Comparison of ENCODE assay signal across 21 cellular contexts in genomic region chr1:191558389-191558788, GRCh38.
DNase-seq lines count a peak whose midpoint lies in the region; ATAC-seq and TF ChIP-seq lines count a peak whose summit lies in the region.
"Had no signal": no experiment of that assay in that cellular context is flagged by ENCODE, and none has a peak within 500 bp of the region (broad histone marks: within the 10 kb centered on the region; RNA-seq: fewer than 3 reads in every experiment).

No MANE protein-coding gene starts in this region.

- intact Hi-C loops in PC-9 (cut with micrococcal nuclease; ENCODE audit: unreplicated experiment) = no loop called here

- peak; percentile 43 for ATAC-seq in HG03060 (IDR thresholded peaks at IDR 0.05; ENCODE audit: low read depth, unreplicated experiment)
- ATAC-seq: A549 had no signal

- no peaks in the 10 kb centered on the region for H3K36me3 Mint-ChIP-seq in endodermal cell (ENCODE audit: low read depth)

- no peak overlapping the region for H3K9ac ChIP-seq in endodermal cell (ENCODE audit: extremely low read depth, low read length, poor library complexity, severe bottlenecking)
- H3K9ac ChIP-seq: KMS-11 had no signal

- H2AFZ ChIP-seq in PC-9 (no peak overlapping the region), osteoblast (ENCODE audit: low read length) (no peak overlapping the region)

- peak overlapping the region; percentile 20; the same call in 1 of the 2 replicates for H3K4me2 ChIP-seq in PC-9
- H3K4me2 ChIP-seq in osteoblast (ENCODE audit: insufficient read depth, low read length) = no peak overlapping the region
- H3K4me2 ChIP-seq: A549, KMS-11 had no signal

- H3K79me2 ChIP-seq in PC-9 (ENCODE audit: low read depth) (no peaks in the 10 kb centered on the region), osteoblast (ENCODE audit: insufficient read depth, low read length) (no peaks in the 10 kb centered on the region)

- H3K9me3 ChIP-seq in PC-9 (ENCODE audit: insufficient read depth, low read depth) (0 out of 2 replicates have a peak, but pooled peaks cover 3% of the 10 kb centered on the region), endodermal cell (ENCODE audit: control insufficient read depth, low read length) (peaks cover 4% of the 10 kb centered on the region), osteoblast (ENCODE audit: low read depth, low read length) (no peaks in the 10 kb centered on the region)
- H3K9me3 ChIP-seq: A549, BE2C had no signal

- CTCF ChIA-PET in PC-9 (lab: Charles Lee) = no interaction called here

- H3K36me3 ChIP-seq in PC-9 (ENCODE audit: low read depth) (no peaks in the 10 kb centered on the region), endodermal cell (ENCODE audit: control insufficient read depth, insufficient read depth, low read length) (no peaks in the 10 kb centered on the region), osteoblast (ENCODE audit: insufficient read depth, low read length) (no peaks in the 10 kb centered on the region)
- H3K36me3 ChIP-seq: BE2C had no signal

- no peak overlapping the region for H3K27ac Mint-ChIP-seq in endodermal cell

- WGBS in endodermal cell (ENCODE audit: insufficient coverage in 1 of 2, insufficient read length in 1 of 2), 2 experiments = 89 to 100% methylated on average over 1 to 2 of the region's 2 CpGs

- H3K27me3 ChIP-seq in PC-9 (ENCODE audit: insufficient read depth, low read depth) = no peaks in the 10 kb centered on the region
- H3K27me3 ChIP-seq in endodermal cell (ENCODE audit: control insufficient read depth, insufficient read depth, low read length, poor library complexity, severe bottlenecking) = no peaks in the 10 kb centered on the region
- no peaks in the 10 kb centered on the region for H3K27me3 ChIP-seq in osteoblast (ENCODE audit: insufficient read depth, low read length)
- H3K27me3 ChIP-seq: BE2C had no signal

- peaks cover 10% of the 10 kb centered on the region for H3K4me1 Mint-ChIP-seq in endodermal cell

- no peaks in the 10 kb centered on the region for H3K27me3 Mint-ChIP-seq in endodermal cell (ENCODE audit: insufficient read depth)

- POLR2A ChIA-PET in PC-9 (lab: Charles Lee; ENCODE audit: unreplicated experiment) = no interaction called here

- H3K4me3 ChIP-seq in PC-9 (no peak overlapping the region), endodermal cell (ENCODE audit: low read length) (peak overlapping the region; percentile 8), osteoblast (ENCODE audit: insufficient read depth, low read length) (no peak overlapping the region)
- H3K4me3 ChIP-seq: A549 had no signal

- DNase-seq in ELR (ENCODE audit: low read depth) = peak; percentile 25
- peak in 1 of 2 experiments; percentile 50 for DNase-seq in PC-9
- no peak for DNase-seq in endodermal cell
- no peak for DNase-seq in osteoblast (ENCODE audit: insufficient read length, low spot score, missing footprints)
- DNase-seq in ureter (ENCODE audit: low spot score) = no peak
- no peak for DNase-seq in activated gamma-delta T cell (lab: John Stamatoyannopoulos, UW)
- DNase-seq in amniotic stem cell (lab: John Stamatoyannopoulos, UW) = no peak
- DNase-seq: BE2C, DMS79 treated with DMSO at 0.1 percent for 48 hours, H7, NCI-H1105, NCI-H2029 treated with DMSO at 0.1 percent for 48 hours, NCI-H2171, NCI-H345, NCI-H524 treated with DMSO at 0.1 percent for 48 hours, NCI-H82, Right ventricle myocardium superior, SW 1271 had no signal

- H4K20me1 ChIP-seq in PC-9 (ENCODE audit: insufficient read depth) (no peaks in the 10 kb centered on the region), osteoblast (ENCODE audit: insufficient read depth, low read length) (no peaks in the 10 kb centered on the region)

- H3K9me2 ChIP-seq in PC-9 (ENCODE audit: insufficient read depth) = no peaks in the 10 kb centered on the region

- no peaks in the 10 kb centered on the region for H3K9me3 Mint-ChIP-seq in endodermal cell

- H3K4me1 ChIP-seq in PC-9 (replicated peaks; ENCODE audit: insufficient read depth) (peaks cover 5% of the 10 kb centered on the region; the same call in 1 of the 2 replicates), endodermal cell (ENCODE audit: control insufficient read depth, insufficient read depth, low read length) (peaks cover 8% of the 10 kb centered on the region), osteoblast (ENCODE audit: insufficient read depth, low read length) (no peaks in the 10 kb centered on the region)
- H3K4me1 ChIP-seq: A549, BE2C had no signal

- no peaks in the 10 kb centered on the region for H3F3A ChIP-seq in PC-9 (ENCODE audit: insufficient read depth, low read depth)

- BruUV-seq in PC-9 (replicated peaks; lab: Mats Ljungman, UMichigan) = no TSS peak

- no peak for TF ChIP-seq CTCF in PC-9 (conservative IDR thresholded peaks at IDR 0.05)
- TF ChIP-seq CTCF in endodermal cell (conservative IDR thresholded peaks at IDR 0.05) = no peak
- no peak for TF ChIP-seq CTCF in osteoblast (IDR thresholded peaks at IDR 0.05; ENCODE audit: extremely low read depth, low read depth, low read length)

- H3K27ac ChIP-seq in PC-9 (no peak overlapping the region), endodermal cell (ENCODE audit: low read depth, low read length) (no peak overlapping the region), osteoblast (ENCODE audit: low read depth, low read length) (no peak overlapping the region)
- H3K27ac ChIP-seq: A549, KMS-11 had no signal

- H3K4me3 Mint-ChIP-seq in endodermal cell = no peak overlapping the region
